27 cellular contexts compared by ENCODE assay signal in genomic region chr3:55525436-55525835, GRCh38. TPM values are rescaled to one million over a fixed set of nuclear protein-coding genes. Genes with fewer than 3 reads are reported as not detected.
"Had no signal": no experiment of that assay in that cellular context is flagged by ENCODE, and none has a peak within 500 bp of the region (broad histone marks: within the 10 kb centered on the region; RNA-seq: fewer than 3 reads in every experiment).

No MANE protein-coding gene starts in this region.

- H3K4me3 Mint-ChIP-seq: immature natural killer cell; memory B cell; natural killer cell; stimulated activated effector memory CD8-positive, alpha-beta T cell treated with anti-CD3 and anti-CD28 coated beads, Interleukin-12 subunit alpha, Interleukin-12 subunit beta, amount 100 ng/mL, for 72 hours; type B pancreatic cell had no signal

- H3K27ac Mint-ChIP-seq: immature natural killer cell; memory B cell; natural killer cell; stimulated activated effector memory CD8-positive, alpha-beta T cell treated with anti-CD3 and anti-CD28 coated beads, Interleukin-12 subunit alpha, Interleukin-12 subunit beta, amount 100 ng/mL, for 72 hours; type B pancreatic cell had no signal

- H3K4me1 Mint-ChIP-seq: immature natural killer cell; memory B cell; natural killer cell; stimulated activated effector memory CD8-positive, alpha-beta T cell treated with anti-CD3 and anti-CD28 coated beads, Interleukin-12 subunit alpha, Interleukin-12 subunit beta, amount 100 ng/mL, for 72 hours had no signal

- H3K4me1 ChIP-seq: heart right ventricle, psoas muscle had no signal

- H3K27ac ChIP-seq: coronary artery, esophagus muscularis mucosa, foreskin keratinocyte, heart right ventricle, ovary, psoas muscle, sigmoid colon, stomach, thyroid gland had no signal

- H3K36me3 ChIP-seq: esophagus muscularis mucosa, heart right ventricle, ovary, sigmoid colon, stomach, thyroid gland had no signal

- DNase-seq: dermis blood vessel endothelial cell; effector memory CD4-positive, alpha-beta T cell; glutamatergic neuron; heart right ventricle; hypothalamus; immature natural killer cell; islet precursor cell; natural killer cell; occipital lobe; ovary; posterior cingulate gyrus; psoas muscle; right cardiac atrium; sigmoid colon; stimulated activated CD4-positive, alpha-beta T cell treated with anti-CD3 and anti-CD28 coated beads, Interleukin-2, amount 100 ng/mL, for 24 hours; stimulated activated CD4-positive, alpha-beta T cell treated with anti-CD3 and anti-CD28 coated beads, Interleukin-4, amount 100 ng/mL, for 24 hours; stimulated activated naive CD4-positive, alpha-beta T cell treated with Interleukin-2 at 50 U/mL for 16 hours; stomach; thyroid gland had no signal

- H3K36me3 Mint-ChIP-seq: immature natural killer cell; memory B cell; natural killer cell; stimulated activated effector memory CD8-positive, alpha-beta T cell treated with anti-CD3 and anti-CD28 coated beads, Interleukin-12 subunit alpha, Interleukin-12 subunit beta, amount 100 ng/mL, for 72 hours had no signal

- H3K9me3 ChIP-seq: esophagus muscularis mucosa, ovary, psoas muscle, sigmoid colon, stomach, thyroid gland had no signal

- ATAC-seq: heart right ventricle; natural killer cell; psoas muscle; right cardiac atrium; stimulated activated effector memory CD8-positive, alpha-beta T cell treated with anti-CD3 and anti-CD28 coated beads, Interleukin-12 subunit alpha, Interleukin-12 subunit beta, amount 100 ng/mL, for 72 hours had no signal

- FAIRE-seq: endothelial cell of umbilical vein had no signal

- H3K27me3 ChIP-seq: esophagus muscularis mucosa, foreskin keratinocyte, ovary, sigmoid colon, stomach, thyroid gland had no signal

- H3K4me3 ChIP-seq: coronary artery, esophagus muscularis mucosa, heart right ventricle, lung, ovary, psoas muscle, sigmoid colon, stomach, thyroid gland had no signal

RNA-seq across cellular contexts. Expression of gene WNT5A, which starts 38.3 kb away (rescaled TPM):
- total RNA-seq: natural killer cell had no signal
- polyA plus RNA-seq: immature natural killer cell had no signal
